In genomic region chr4:147833741-147834140, GRCh38 we compare ENCODE assay signal across 25 cellular contexts.
A peak's percentile ranks its signal among the peaks of the same experiment; 100 is the strongest.
DNase-seq lines count a peak whose midpoint lies in the region; ATAC-seq and TF ChIP-seq lines count a peak whose summit lies in the region.
"Had no signal": no experiment of that assay in that cellular context is flagged by ENCODE, and none has a peak within 500 bp of the region (broad histone marks: within the 10 kb centered on the region; RNA-seq: fewer than 3 reads in every experiment).

No MANE protein-coding gene starts in this region.

- POLR2A ChIA-PET in GM10248 (lab: Yijun Ruan, JAX) = no interaction called here
- POLR2A ChIA-PET in activated CD4-positive, alpha-beta T cell treated with anti-CD3 and anti-CD28 coated beads for 36 hours (lab: Charles Lee) = no interaction called here

- no peak overlapping the region for H3K9ac ChIP-seq in rectal smooth muscle tissue (ENCODE audit: low read length)

- H3K9me3 Mint-ChIP-seq in activated CD4-positive, alpha-beta T cell treated with anti-CD3 and anti-CD28 coated beads for 36 hours (ENCODE audit: low read depth) = no peaks in the 10 kb centered on the region
- H3K9me3 Mint-ChIP-seq: brain had no signal

- H3K27ac ChIP-seq in right atrium auricular region = peak overlapping the region; percentile 87 to 92
- peak overlapping the region; percentile 87 to 93 (median 88) for H3K27ac ChIP-seq in esophagus muscularis mucosa (replicated peaks in 1 of 4)
- peak overlapping the region; percentile 30 for H3K27ac ChIP-seq in rectal smooth muscle tissue (ENCODE audit: low read depth, low read length)
- peak overlapping the region; percentile 5 to 86 for H3K27ac ChIP-seq in uterus

- H3K36me3 Mint-ChIP-seq in activated CD4-positive, alpha-beta T cell treated with anti-CD3 and anti-CD28 coated beads for 36 hours (ENCODE audit: low read depth) = no peaks in the 10 kb centered on the region
- H3K36me3 Mint-ChIP-seq: brain had no signal

- TF ChIP-seq POLR2A in esophagus muscularis mucosa (IDR thresholded peaks at IDR 0.05; ENCODE audit: low read depth) = no peak
- no peak for TF ChIP-seq POLR2A in uterus (IDR thresholded peaks at IDR 0.05)

- no peak for TF ChIP-seq EP300 in esophagus muscularis mucosa (IDR thresholded peaks at IDR 0.05)

- TF ChIP-seq CTCF in right atrium auricular region (IDR thresholded peaks at IDR 0.05) = no peak
- TF ChIP-seq CTCF in esophagus muscularis mucosa (IDR thresholded peaks at IDR 0.05) = no peak
- TF ChIP-seq CTCF in uterus (IDR thresholded peaks at IDR 0.05) = no peak
- TF ChIP-seq CTCF in GM10248 (IDR thresholded peaks at IDR 0.05; ENCODE audit: control extremely low read depth, extremely low read depth, low read depth, missing control alignments) = no peak
- no peak for TF ChIP-seq CTCF in mucosa of descending colon (IDR thresholded peaks at IDR 0.05)

- H3K27ac Mint-ChIP-seq in activated CD4-positive, alpha-beta T cell treated with anti-CD3 and anti-CD28 coated beads for 36 hours = no peak overlapping the region
- H3K27ac Mint-ChIP-seq: brain had no signal

- DNase-seq in right atrium auricular region (ENCODE audit: low spot score) (no peak), cardiac septum (ENCODE audit: low spot score) (no peak), esophagus muscularis mucosa (ENCODE audit: extremely low spot score) (peak; percentile 39), uterus (no peak), GM10248 (ENCODE audit: extremely low spot score) (no peak), mucosa of descending colon (no peak)
- no peak for DNase-seq in activated CD4-positive, alpha-beta T cell treated with anti-CD3 and anti-CD28 coated beads for 36 hours
- DNase-seq: activated CD4-positive, alpha-beta T cell treated with anti-CD3 and anti-CD28 coated beads, Interleukin-2, amount 50 U/mL, for 4 hours; activated CD8-positive, alpha-beta memory T cell treated with anti-CD3 and anti-CD28 coated beads, Interleukin-2, amount 50 U/mL, for 48 hours; activated effector memory CD4-positive, alpha-beta T cell treated with anti-CD3 and anti-CD28 coated beads, Interleukin-2, amount 50 U/mL, for 16 hours; BE2C; cortex of kidney; DMS53; Karpas-422; NCI-H1694; NCI-H2171 treated with DMSO at 0.1 percent for 48 hours; NCI-H524 treated with DMSO at 0.1 percent for 48 hours; NK-92 treated with Interleukin-12 subunit alpha and Interleukin-12 subunit beta, amount 100 ng/mL, for 24 hours; occipital lobe; PC-9; SHP77 had no signal

- 91% methylated on average over 2 of the region's 2 CpGs for WGBS in esophagus muscularis mucosa

- H3K4me1 ChIP-seq in right atrium auricular region (peaks cover 0 to 58% of the 10 kb centered on the region in 2 donors), esophagus muscularis mucosa (peaks cover 57 to 98% (median 87%) of the 10 kb centered on the region in 4 donors), rectal smooth muscle tissue (ENCODE audit: control insufficient read depth, insufficient read depth, low read length) (peaks cover 36% of the 10 kb centered on the region), uterus (peaks cover 0 to 6% of the 10 kb centered on the region in 2 donors), mucosa of descending colon (ENCODE audit: low read depth) (no peaks in the 10 kb centered on the region)

- CTCF ChIA-PET in GM10248 (lab: Yijun Ruan, JAX) = interaction anchor here (0.8 to 2.4 kb wide), 6 partner anchors 10 to 132 kb away, joined by 3 to 8 read pairs (median 3); no protein-coding TSS in a partner anchor
- CTCF ChIA-PET in activated CD4-positive, alpha-beta T cell treated with anti-CD3 and anti-CD28 coated beads for 36 hours (lab: Charles Lee) = interaction anchor here (0.9 to 1.3 kb wide), 5 partner anchors 9 to 101 kb away, joined by 3 to 4 read pairs (median 3); no protein-coding TSS in a partner anchor

- ATAC-seq in mucosa of descending colon = no peak
- no peak for ATAC-seq in activated CD4-positive, alpha-beta T cell treated with anti-CD3 and anti-CD28 coated beads for 36 hours
- ATAC-seq: A549 had no signal

- H3K27me3 ChIP-seq in right atrium auricular region = no peaks in the 10 kb centered on the region
- no peaks in the 10 kb centered on the region for H3K27me3 ChIP-seq in esophagus muscularis mucosa
- no peaks in the 10 kb centered on the region for H3K27me3 ChIP-seq in rectal smooth muscle tissue (ENCODE audit: control insufficient read depth, insufficient read depth, low read length)
- H3K27me3 ChIP-seq in uterus = no peaks in the 10 kb centered on the region
- H3K27me3 ChIP-seq: BE2C had no signal

- H3K36me3 ChIP-seq in right atrium auricular region (no peaks in the 10 kb centered on the region), esophagus muscularis mucosa (peaks cover 0 to 7% (median 0%) of the 10 kb centered on the region in 4 donors), rectal smooth muscle tissue (ENCODE audit: control insufficient read depth, insufficient read depth, low read length) (no peaks in the 10 kb centered on the region), uterus (no peaks in the 10 kb centered on the region), mucosa of descending colon (ENCODE audit: low read depth) (no peaks in the 10 kb centered on the region)
- H3K36me3 ChIP-seq: BE2C had no signal

- intact Hi-C loops in cardiac septum (cut with DNase I) = no loop called here
- intact Hi-C loops in esophagus muscularis mucosa (cut with DNase I) = no loop called here
- intact Hi-C loops in uterus (cut with DNase I; ENCODE audit: low total_unique reads) = no loop called here
- intact Hi-C loops in mucosa of descending colon (cut with DNase I, micrococcal nuclease) = no loop called here
- intact Hi-C loops in activated CD4-positive, alpha-beta T cell treated with anti-CD3 and anti-CD28 coated beads for 36 hours (cut with DNase I, micrococcal nuclease) = no loop called here

- H3K4me3 Mint-ChIP-seq in activated CD4-positive, alpha-beta T cell treated with anti-CD3 and anti-CD28 coated beads for 36 hours = no peak overlapping the region
- H3K4me3 Mint-ChIP-seq: brain had no signal

- no peak overlapping the region for H3K4me3 ChIP-seq in right atrium auricular region
- no peak overlapping the region for H3K4me3 ChIP-seq in esophagus muscularis mucosa
- no peak overlapping the region for H3K4me3 ChIP-seq in rectal smooth muscle tissue (ENCODE audit: low read length)
- no peak overlapping the region for H3K4me3 ChIP-seq in uterus
- H3K4me3 ChIP-seq in mucosa of descending colon = no peak overlapping the region
- H3K4me3 ChIP-seq: A549, lung, PC-9 had no signal

- H3K4me1 Mint-ChIP-seq in activated CD4-positive, alpha-beta T cell treated with anti-CD3 and anti-CD28 coated beads for 36 hours = peaks cover 18% of the 10 kb centered on the region

- no peaks in the 10 kb centered on the region for H3K27me3 Mint-ChIP-seq in activated CD4-positive, alpha-beta T cell treated with anti-CD3 and anti-CD28 coated beads for 36 hours
- H3K27me3 Mint-ChIP-seq: brain had no signal

- H3K9me3 ChIP-seq in right atrium auricular region (no peaks in the 10 kb centered on the region), esophagus muscularis mucosa (no peaks in the 10 kb centered on the region), uterus (no peaks in the 10 kb centered on the region), mucosa of descending colon (no peaks in the 10 kb centered on the region)
- H3K9me3 ChIP-seq: A549, BE2C had no signal

Comparison
In these comparisons a context has a peak if more than half of its experiments do, and no peak if none do; other contexts are left out.
1. H3K27ac ChIP-seq: peak in every context shown above with its lines; median percentile 90 in right atrium auricular region; 88 in esophagus muscularis mucosa; 46 in uterus; 30 in rectal smooth muscle tissue.